8 cellular contexts compared by ENCODE assay signal in the genomic region with DNA sequence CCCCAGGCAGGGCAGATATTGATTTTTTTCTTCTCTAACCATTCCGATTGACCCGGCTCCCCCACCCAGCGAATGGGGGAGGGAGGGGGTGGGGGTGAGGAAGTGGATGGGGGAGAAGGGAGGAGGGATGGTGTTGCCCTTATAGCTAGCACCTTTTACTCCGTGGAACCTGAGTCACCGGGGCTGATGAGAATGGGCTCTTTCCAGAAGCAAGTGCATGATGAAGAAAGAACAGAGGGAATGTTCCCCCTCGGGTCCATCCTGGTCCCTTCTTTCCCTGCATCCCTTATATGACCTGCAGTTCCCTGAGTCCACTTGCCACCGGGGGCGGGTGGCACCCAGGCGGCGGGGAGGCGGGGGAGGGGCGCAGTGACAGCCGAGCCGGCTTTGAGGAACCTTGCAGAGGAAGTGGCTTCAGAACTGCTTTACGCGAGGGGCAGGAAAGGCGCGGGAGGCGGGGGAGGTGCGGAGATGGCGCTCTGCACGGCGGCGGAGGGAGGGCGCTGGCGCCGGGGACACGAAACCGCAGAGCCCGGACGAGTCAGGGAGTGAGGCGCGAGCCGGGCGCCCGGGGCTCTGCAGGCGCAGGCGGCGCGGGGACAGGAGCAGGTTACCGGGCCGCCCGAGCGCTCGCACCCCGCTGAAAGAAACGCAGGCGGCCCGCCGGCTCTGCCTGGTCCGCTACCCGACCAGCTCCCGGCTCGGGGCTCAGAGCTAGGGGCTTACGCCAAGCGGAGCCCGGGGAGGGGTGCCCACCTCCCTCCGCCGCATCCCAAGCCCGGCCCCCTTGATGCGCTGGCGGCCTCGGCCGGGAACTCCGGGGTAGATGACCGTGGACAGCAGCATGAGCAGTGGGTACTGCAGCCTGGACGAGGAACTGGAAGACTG. TPM values are rescaled to one million over a fixed set of nuclear protein-coding genes. Genes with fewer than 3 reads are reported as not detected.
DNase-seq lines count a peak whose midpoint lies in the region; ATAC-seq, FAIRE-seq and TF ChIP-seq lines count a peak whose summit lies in the region.

No MANE protein-coding gene starts in this region.

- no peaks in the 10 kb centered on the region for H3K27me3 Mint-ChIP-seq in MCF 10A (ENCODE audit: insufficient read depth, unreplicated experiment)

- POLR2A ChIA-PET in MCF 10A (lab: Yijun Ruan, JAX), result interaction anchor here (0.6 to 1.9 kb wide), 7 partner anchors 9 to 74 kb away, joined by 3 to 6 read pairs (median 3); a partner anchor contains a TSS

- no peaks in the 10 kb centered on the region for H3K4me1 Mint-ChIP-seq in MCF 10A (ENCODE audit: insufficient read depth, unreplicated experiment)

- peak overlapping the region; percentile 22 to 56 (median 33) for H3K4me3 ChIP-seq in keratinocyte (ENCODE audit: control insufficient read depth in 2 of 3, extremely low read depth in 1 of 3, insufficient read depth in 2 of 3, low read depth in 1 of 3, low read length in 3 of 3)

- H4K20me1 ChIP-seq in keratinocyte (ENCODE audit: control insufficient read depth, extremely low read depth, insufficient read depth, low read length), result no peaks in the 10 kb centered on the region

- peak; percentile 62 for TF ChIP-seq POLR2A in GM10847 (IDR thresholded peaks at IDR 0.05; ENCODE audit: extremely low read depth, insufficient read length)

- DNase-seq in NCI-H2107 (lab: John Stamatoyannopoulos, UW) (peak; percentile 59), MCF 10A (ENCODE audit: unreplicated experiment) (peak; percentile 66), keratinocyte (ENCODE audit: low read depth, low spot score) (no peak)
- peak; percentile 80 to 83 (median 82) for DNase-seq in stimulated activated CD4-positive, alpha-beta T cell treated with anti-CD3 and anti-CD28 coated beads, Interleukin-12 subunit alpha, Interleukin-12 subunit beta, amount 100 ng/mL, for 48 hours (ENCODE audit: low read depth in 2 of 3, low spot score in 1 of 3)

- no peaks in the 10 kb centered on the region for H3K27me3 ChIP-seq in keratinocyte (ENCODE audit: control insufficient read depth, extremely low read depth, insufficient read depth, low read length)

- no peak overlapping the region for H3K27ac Mint-ChIP-seq in MCF 10A (ENCODE audit: low read depth, unreplicated experiment)

- H3K9me3 Mint-ChIP-seq in MCF 10A (ENCODE audit: unreplicated experiment), result no peaks in the 10 kb centered on the region

- peak overlapping the region; percentile 68 for H3K4me3 Mint-ChIP-seq in MCF 10A (ENCODE audit: unreplicated experiment)

- H3K27ac ChIP-seq in VCaP (peak overlapping the region; percentile 93), keratinocyte (ENCODE audit: control insufficient read depth, insufficient read depth, low read length) (no peak overlapping the region)

- H2AFZ ChIP-seq in keratinocyte (ENCODE audit: control insufficient read depth, low read length), result no peak overlapping the region

- H3K9me1 ChIP-seq in keratinocyte (ENCODE audit: control insufficient read depth, extremely low read depth, insufficient read depth, low read length), result no peaks in the 10 kb centered on the region

- no peaks in the 10 kb centered on the region for H3K9me3 ChIP-seq in keratinocyte (ENCODE audit: control insufficient read depth, low read depth, low read length)

- dilution Hi-C loops in keratinocyte (cut with MboI; ENCODE audit: extremely low pct_ligation_motif_present, low sequenced_read_pairs), result no loop called here

- CTCF ChIA-PET in MCF 10A (lab: Yijun Ruan, JAX), result interaction anchor here (0.6 to 17.3 kb wide), 13 partner anchors 13 to 107 kb away, joined by 3 to 281 read pairs (median 5); a partner anchor contains a TSS

- no peak for FAIRE-seq in keratinocyte (lab: Jason Lieb, UNC)

- H3K36me3 ChIP-seq in keratinocyte (ENCODE audit: control insufficient read depth in 2 of 2, extremely low read depth in 1 of 2, insufficient read depth in 2 of 2, low read length in 2 of 2), result no peaks in the 10 kb centered on the region

- no peaks in the 10 kb centered on the region for H3K36me3 Mint-ChIP-seq in MCF 10A (ENCODE audit: insufficient read depth, unreplicated experiment)

- peak; percentile 44 for ATAC-seq in HG02623 (IDR thresholded peaks at IDR 0.05; ENCODE audit: unreplicated experiment)
- ATAC-seq in HG03378 (IDR thresholded peaks at IDR 0.05; ENCODE audit: unreplicated experiment), result no peak

- BruUV-seq in MCF 10A (replicated peaks; lab: Mats Ljungman, UMichigan), result no TSS peak

- peaks cover 11% of the 10 kb centered on the region for H3K4me1 ChIP-seq in keratinocyte (ENCODE audit: control insufficient read depth, extremely low read depth, insufficient read depth, low read length)

- no peak overlapping the region for H3K9ac ChIP-seq in keratinocyte (ENCODE audit: control insufficient read depth, extremely low read depth, insufficient read depth, low read length)

- H3K79me2 ChIP-seq in keratinocyte (ENCODE audit: control insufficient read depth, insufficient read depth, low read length), result no peaks in the 10 kb centered on the region

- intact Hi-C loops in MCF 10A (cut with micrococcal nuclease), result no loop called here

- no peak for TF ChIP-seq CTCF in VCaP (conservative IDR thresholded peaks at IDR 0.05)
- no peak for TF ChIP-seq CTCF in MCF 10A (IDR thresholded peaks at IDR 0.05; ENCODE audit: unreplicated experiment)
- TF ChIP-seq CTCF in keratinocyte (optimal IDR thresholded peaks at IDR 0.05 in 1 of 3, IDR thresholded peaks at IDR 0.05 in 1 of 3, conservative IDR thresholded peaks at IDR 0.05 in 1 of 3; ENCODE audit: extremely low read depth in 1 of 3, insufficient read depth in 2 of 3, low read length in 3 of 3), result no peak

- peak overlapping the region; percentile 84 for H3K4me2 ChIP-seq in keratinocyte (ENCODE audit: control insufficient read depth, extremely low read depth, insufficient read depth, low read depth, low read length)

RNA-seq across cellular contexts. Expression of a gene that starts 49.7 kb away (rescaled TPM):
- 8.3 and 9.6 TPM in 2 replicates for total RNA-seq in MCF 10A (2022)
- 2.1 to 2.5 TPM (median 2.4 TPM) in 3 replicates for polyA plus RNA-seq in keratinocyte
- polyA plus RNA-seq in keratinocyte (2011; ENCODE audit: low read depth), result 16.8 TPM
- polyA plus RNA-seq in keratinocyte (2011; cell fraction: cytosol; rRNA removed), result 2.6 and 3.1 TPM in 2 replicates
- polyA plus RNA-seq in keratinocyte (2011; cell fraction: nucleus; rRNA removed), result 5.8 and 5.9 TPM in 2 replicates
- 2.0 and 28.9 TPM in 2 replicates for polyA plus RNA-seq in keratinocyte (2012; ENCODE audit: low replicate concordance)
- 3.2 to 6.7 TPM (median 3.9 TPM) in 3 replicates for polyA minus RNA-seq in keratinocyte
- polyA minus RNA-seq in keratinocyte (2011; cell fraction: cytosol; rRNA and poly(A)+ RNA removed), result 4.4 TPM
- polyA minus RNA-seq in keratinocyte (2011; cell fraction: nucleus; rRNA and poly(A)+ RNA removed), result 3.1 and 6.7 TPM in 2 replicates

RNA-seq across cellular contexts. Expression of a gene that starts 55.3 kb away (rescaled TPM):
- 110 and 116 TPM in 2 replicates for total RNA-seq in MCF 10A (2022)
- 59.9 to 66.4 TPM (median 60.6 TPM) in 3 replicates for polyA plus RNA-seq in keratinocyte
- 21.4 TPM for polyA plus RNA-seq in keratinocyte (2011; ENCODE audit: low read depth)
- polyA plus RNA-seq in keratinocyte (2011; cell fraction: cytosol; rRNA removed), result 55.7 and 62.1 TPM in 2 replicates
- polyA plus RNA-seq in keratinocyte (2011; cell fraction: nucleus; rRNA removed), result 64.0 and 66.2 TPM in 2 replicates
- polyA plus RNA-seq in keratinocyte (2012; ENCODE audit: low replicate concordance), result 27.5 and 39.8 TPM in 2 replicates
- 29.9 to 48.8 TPM (median 47.8 TPM) in 3 replicates for polyA minus RNA-seq in keratinocyte
- 27.0 TPM for polyA minus RNA-seq in keratinocyte (2011; cell fraction: cytosol; rRNA and poly(A)+ RNA removed)
- polyA minus RNA-seq in keratinocyte (2011; cell fraction: nucleus; rRNA and poly(A)+ RNA removed), result 12.0 and 21.8 TPM in 2 replicates
